8 cellular contexts compared by ENCODE assay signal in the genomic region with DNA sequence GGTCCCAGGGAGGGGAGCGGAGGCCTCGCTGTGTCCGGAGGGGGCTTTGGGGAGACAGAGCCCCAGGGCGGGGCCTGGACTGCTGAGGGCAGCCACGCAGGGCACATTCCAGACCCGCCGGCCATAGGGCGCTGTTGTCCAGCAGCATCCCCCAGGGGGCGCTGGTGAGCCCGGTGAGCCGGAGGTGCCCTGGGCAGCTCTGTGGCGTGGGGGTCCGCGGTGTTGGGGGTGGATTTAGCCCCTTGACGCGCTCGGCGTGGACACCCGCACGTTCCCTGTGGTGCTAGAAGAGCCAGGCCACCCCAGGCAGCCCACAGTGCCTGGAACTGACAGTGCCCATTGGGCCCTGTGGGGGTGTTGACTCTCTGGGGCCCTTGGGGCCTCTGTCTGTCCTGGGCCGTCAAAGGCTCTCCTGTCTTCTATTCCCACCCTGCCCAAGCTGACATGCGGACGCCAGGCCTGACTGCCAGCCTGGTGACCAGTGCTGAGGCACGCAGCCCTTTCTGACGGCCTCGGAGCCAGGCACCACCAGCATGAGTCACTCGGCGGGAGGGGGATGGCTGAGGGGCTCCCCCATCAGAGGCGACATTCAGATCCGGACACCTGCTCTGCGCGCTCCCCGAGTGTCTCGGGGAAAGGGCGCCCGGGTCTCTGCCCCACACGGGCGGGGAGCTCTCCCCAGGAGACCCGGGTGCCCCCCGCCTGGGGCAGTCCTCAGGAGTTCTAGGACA. TPM values are rescaled to one million over a fixed set of nuclear protein-coding genes. Genes with fewer than 3 reads are reported as not detected.
DNase-seq lines count a peak whose midpoint lies in the region; ATAC-seq, FAIRE-seq and TF ChIP-seq lines count a peak whose summit lies in the region.

No MANE protein-coding gene starts in this region.

- H3K79me1 ChIP-seq in H1 (ENCODE audit: low read depth, low read length) = peaks cover 4% of the 10 kb centered on the region; the same call in 1 of the 2 replicates

- H2BK120ac ChIP-seq in H1 (replicated peaks; ENCODE audit: low read depth, low read length) = no peak overlapping the region

- WGBS in H1 (ENCODE audit: extremely low coverage in 1 of 2, insufficient coverage in 1 of 2, insufficient read length in 1 of 2, insufficient replicate concordance in 2 of 2, low coverage in 1 of 2, low lambda C conversion rate in 2 of 2, missing lambda C conversion rate in 1 of 2), 2 experiments = 68% methylated on average over 26 of the region's 40 CpGs; no CpG with 5 or more reads in 1 of the 2 experiments

- no peak overlapping the region; the same call in 1 of the 2 replicates for H3K18ac ChIP-seq in H1 (ENCODE audit: extremely low read depth, low read length)

- H2AFZ ChIP-seq in H1 (ENCODE audit: low read length) = no peak overlapping the region

- H2BK12ac ChIP-seq in H1 (ENCODE audit: low read depth, low read length) = no peak overlapping the region

- no peak overlapping the region for H3K27ac ChIP-seq in H1 (ENCODE audit: low read depth, low read length)

- H3K36me3 ChIP-seq in H1 (ENCODE audit: control insufficient read depth in 2 of 4, insufficient read depth in 4 of 4, low read length in 3 of 4) = peaks cover 3 to 11% (median 6%) of the 10 kb centered on the region in 4 experiments; a peak in 6 of 8 replicates

- no peak overlapping the region for H3K23ac ChIP-seq in H1 (ENCODE audit: insufficient read length)

- H3K4me3 Mint-ChIP-seq in activated B cell treated with CpG ODN at 0.5 μM for 24 hours = no peak overlapping the region
- H3K4me3 Mint-ChIP-seq in nephron progenitor cell = no peak overlapping the region

- H3K36me3 Mint-ChIP-seq in activated B cell treated with CpG ODN at 0.5 μM for 24 hours (ENCODE audit: low read depth) = peaks cover 12% of the 10 kb centered on the region
- peaks cover 13% of the 10 kb centered on the region for H3K36me3 Mint-ChIP-seq in nephron progenitor cell (ENCODE audit: low read depth)

- no peak overlapping the region for H4K8ac ChIP-seq in H1 (ENCODE audit: extremely low read depth, insufficient read depth, low read length)

- POLR2A ChIA-PET in activated B cell treated with CpG ODN at 0.5 μM for 24 hours (lab: Charles Lee) = no interaction called here
- POLR2A ChIA-PET in H1 (lab: Charles Lee; ENCODE audit: partially characterized antibody) = interaction anchor here (0.7 to 1.0 kb wide), 4 partner anchors 14 to 173 kb away, joined by 3 read pairs; no protein-coding TSS in a partner anchor

- no peaks in the 10 kb centered on the region for H3K9me3 ChIP-seq in H1 (ENCODE audit: insufficient read depth in 2 of 2, low read depth in 1 of 2, low read length in 1 of 2)

- no peak overlapping the region for H3K27ac Mint-ChIP-seq in activated B cell treated with CpG ODN at 0.5 μM for 24 hours
- H3K27ac Mint-ChIP-seq in nephron progenitor cell = no peak overlapping the region

- H3K27me3 Mint-ChIP-seq in activated B cell treated with CpG ODN at 0.5 μM for 24 hours (peaks cover 8% of the 10 kb centered on the region), nephron progenitor cell (ENCODE audit: low read depth, poor library complexity) (peaks cover 6% of the 10 kb centered on the region)

- H3K23me2 ChIP-seq in H1 (ENCODE audit: low read depth, low read length) = no peaks in the 10 kb centered on the region

- intact Hi-C loops in activated B cell treated with CpG ODN at 0.5 μM for 24 hours (cut with micrococcal nuclease) = loop anchor here (10.0 kb wide), 1 partner anchor 54 kb away; the partner anchor contains the start of gene CEP72

- no peak overlapping the region for H3K4ac ChIP-seq in H1 (replicated peaks; ENCODE audit: insufficient read length, low read depth, low read length)

- no peak for TF ChIP-seq CTCF in activated B cell treated with CpG ODN at 0.5 μM for 24 hours (IDR thresholded peaks at IDR 0.05)
- TF ChIP-seq CTCF in H1 (IDR thresholded peaks at IDR 0.05; ENCODE audit: control extremely low read depth in 1 of 3, insufficient read depth in 1 of 3, low read depth in 1 of 3, low read length in 3 of 3) = peak in 2 of 3 experiments; percentile 80 to 89; a peak in 3 of 4 replicates
- peak; percentile 65 for TF ChIP-seq CTCF in nephron progenitor cell (IDR thresholded peaks at IDR 0.05)

- H2BK5ac ChIP-seq in H1 (ENCODE audit: low read depth, low read length) = no peak overlapping the region

- no peak overlapping the region for H2BK20ac ChIP-seq in H1 (ENCODE audit: low read length)

- peaks cover 14 to 18% of the 10 kb centered on the region in 2 experiments for H4K20me1 ChIP-seq in H1 (replicated peaks in 1 of 2; ENCODE audit: control insufficient read depth in 1 of 2, insufficient read depth in 2 of 2, low read length in 2 of 2)

- H3K9ac ChIP-seq in H1 (replicated peaks in 1 of 4; ENCODE audit: extremely low read depth in 1 of 4, low read depth in 3 of 4, low read length in 3 of 4) = no peak overlapping the region; a peak in 1 of 7 replicates

- peak; percentile 38 to 63; a peak in 3 of 4 replicates for TF ChIP-seq RAD21 in H1 (IDR thresholded peaks at IDR 0.05 in 1 of 2, conservative IDR thresholded peaks at IDR 0.05 in 1 of 2; ENCODE audit: low read depth in 2 of 2, low read length in 2 of 2)

- ATAC-seq in activated B cell treated with CpG ODN at 0.5 μM for 24 hours (ENCODE audit: low read depth) (peak; percentile 32), GM18517 (IDR thresholded peaks at IDR 0.05; ENCODE audit: unreplicated experiment) (no peak)

- H3K27me3 ChIP-seq in H1 (replicated peaks in 1 of 4; ENCODE audit: control insufficient read depth in 3 of 4, extremely low read depth in 1 of 4, insufficient read depth in 3 of 4, low read length in 3 of 4) = peaks cover 0 to 8% (median 2%) of the 10 kb centered on the region in 4 experiments; a peak in 3 of 7 replicates

- FAIRE-seq in H1 (lab: Jason Lieb, UNC) = no peak
- no peak for FAIRE-seq in HTR-8/SVneo (lab: Jason Lieb, UNC)

- CTCF ChIA-PET in activated B cell treated with CpG ODN at 0.5 μM for 24 hours (lab: Charles Lee) (interaction anchor here (1.1 to 3.3 kb wide), 3 partner anchors 223 to 236 kb away, joined by 3 to 20 read pairs (median 3); no protein-coding TSS in a partner anchor), H1 (lab: Charles Lee; ENCODE audit: partially characterized antibody) (interaction anchor here (0.5 to 5.4 kb wide), 27 partner anchors 9 to 483 kb away, joined by 3 to 29 read pairs (median 3); partner anchors contain the start of genes BRD9 and TRIP13)

- DNase-seq in NCI-H82 (lab: John Stamatoyannopoulos, UW) = peak; percentile 27
- DNase-seq in NCI-H82 treated with DMSO at 0.1 percent for 48 hours (lab: John Stamatoyannopoulos, UW; ENCODE audit: unreplicated experiment) = no peak
- DNase-seq in activated B cell treated with CpG ODN at 0.5 μM for 24 hours = peak; percentile 40
- peak in 1 of 2 experiments; percentile 97 for DNase-seq in H1 (ENCODE audit: low read depth in 1 of 2, low spot score in 2 of 2)
- DNase-seq in nephron progenitor cell = no peak
- no peak for DNase-seq in NCI-H2029 treated with DMSO at 0.1 percent for 48 hours (lab: John Stamatoyannopoulos, UW)
- no peak for DNase-seq in HTR-8/SVneo (ENCODE audit: insufficient read length, low spot score)

- no peak overlapping the region for H2BK15ac ChIP-seq in H1 (ENCODE audit: low read length)

- H3K9me3 Mint-ChIP-seq in activated B cell treated with CpG ODN at 0.5 μM for 24 hours (no peaks in the 10 kb centered on the region), nephron progenitor cell (no peaks in the 10 kb centered on the region)

- TF ChIP-seq POLR2A in H1 (IDR thresholded peaks at IDR 0.05; ENCODE audit: control extremely low read depth in 1 of 2, low read depth in 2 of 2, low read length in 2 of 2) = no peak

- no peak overlapping the region for H3K56ac ChIP-seq in H1 (replicated peaks; ENCODE audit: insufficient read length, low read depth, low read length)

- H4K5ac ChIP-seq in H1 (ENCODE audit: insufficient read length, low read depth, low read length) = no peak overlapping the region

- no peak overlapping the region for H4K91ac ChIP-seq in H1 (replicated peaks; ENCODE audit: insufficient read length, low read length)

- TF ChIP-seq EP300 in H1 (IDR thresholded peaks at IDR 0.05; ENCODE audit: borderline replicate concordance in 1 of 2, low read depth in 2 of 2, low read length in 2 of 2) = peak in 1 of 2 experiments; percentile 31; a peak in 1 of 3 replicates

- H3K4me1 Mint-ChIP-seq in activated B cell treated with CpG ODN at 0.5 μM for 24 hours (peaks cover 13% of the 10 kb centered on the region), nephron progenitor cell (peaks cover 22% of the 10 kb centered on the region)

- H3K14ac ChIP-seq in H1 (ENCODE audit: insufficient read length) = no peak overlapping the region

- no peaks in the 10 kb centered on the region for H3K79me2 ChIP-seq in H1 (ENCODE audit: control insufficient read depth in 1 of 2, insufficient read depth in 2 of 2, low read length in 2 of 2)

- 0 out of 2 replicates have a peak overlapping the region, but pooled peaks have one; percentile 42 for H2AK5ac ChIP-seq in H1 (ENCODE audit: low read depth, low read length)

- H3K4me3 ChIP-seq in H1 (ENCODE audit: extremely low read depth in 1 of 4, insufficient read depth in 2 of 4, low read depth in 3 of 4, low read length in 4 of 4) = no peak overlapping the region

- H3K4me1 ChIP-seq in H1 (replicated peaks in 1 of 4; ENCODE audit: control insufficient read depth in 3 of 4, insufficient read depth in 4 of 4, low read length in 3 of 4) = peaks cover 0 to 23% (median 10%) of the 10 kb centered on the region in 4 experiments; a peak in 6 of 7 replicates

- H3K4me2 ChIP-seq in H1 (ENCODE audit: insufficient read depth in 1 of 2, low read depth in 2 of 2, low read length in 2 of 2) = no peak overlapping the region

RNA-seq across cellular contexts. Expression of gene TPPP, which starts 23.9 kb away (rescaled TPM):
- 0.04 TPM in 1 of 2 replicates, not detected in the other for total RNA-seq in activated B cell treated with CpG ODN at 0.5 μM for 24 hours
- 0.65 and 0.93 TPM in 2 replicates for total RNA-seq in H1 (2021; fragmentation: NEBNext Ultra II Directional; extraction: Animal tissue kit (Norgen Biotek cat#: 25700))
- polyA plus RNA-seq in H1 (2011; rRNA removed) = 0.36 and 0.86 TPM in 2 replicates
- 0.66 TPM for polyA plus RNA-seq in H1 (2011; cell fraction: cytosol; rRNA removed)
- 1.1 TPM for polyA plus RNA-seq in H1 (2011; cell fraction: nucleus; rRNA removed)
- polyA plus RNA-seq in H1 (2012, experiment 1 of 2) = 0.44 to 1.0 TPM (median 0.79 TPM) in 4 replicates
- 0.29 TPM for polyA plus RNA-seq in H1 (2012, experiment 2 of 2)
- 0.51 TPM for polyA plus RNA-seq in H1 (2013, experiment 1 of 2)
- 0.42 TPM for polyA plus RNA-seq in H1 (2013, experiment 2 of 2)
- 0.41 and 1.1 TPM in 2 replicates for polyA minus RNA-seq in H1 (2011; rRNA and poly(A)+ RNA removed)
- 1.0 TPM for polyA minus RNA-seq in H1 (2011; cell fraction: cytosol; rRNA and poly(A)+ RNA removed)
- polyA minus RNA-seq in H1 (2011; cell fraction: nucleus; rRNA and poly(A)+ RNA removed) = 0.80 TPM

RNA-seq across cellular contexts. Expression of gene CEP72, which starts 57.1 kb away (rescaled TPM):
- 15.1 and 17.4 TPM in 2 replicates for total RNA-seq in activated B cell treated with CpG ODN at 0.5 μM for 24 hours
- total RNA-seq in H1 (2021; fragmentation: NEBNext Ultra II Directional; extraction: Animal tissue kit (Norgen Biotek cat#: 25700)) = 18.9 and 19.6 TPM in 2 replicates
- polyA plus RNA-seq in H1 (2011; rRNA removed) = 13.1 and 13.2 TPM in 2 replicates
- polyA plus RNA-seq in H1 (2011; cell fraction: cytosol; rRNA removed) = 14.2 TPM
- 25.1 TPM for polyA plus RNA-seq in H1 (2011; cell fraction: nucleus; rRNA removed)
- 10.9 to 14.7 TPM (median 13.0 TPM) in 4 replicates for polyA plus RNA-seq in H1 (2012, experiment 1 of 2)
- polyA plus RNA-seq in H1 (2012, experiment 2 of 2) = 6.4 TPM
- polyA plus RNA-seq in H1 (2013, experiment 1 of 2) = 5.8 TPM
- 5.2 TPM for polyA plus RNA-seq in H1 (2013, experiment 2 of 2)
- 26.8 and 27.2 TPM in 2 replicates for polyA minus RNA-seq in H1 (2011; rRNA and poly(A)+ RNA removed)
- 17.0 TPM for polyA minus RNA-seq in H1 (2011; cell fraction: cytosol; rRNA and poly(A)+ RNA removed)
- polyA minus RNA-seq in H1 (2011; cell fraction: nucleus; rRNA and poly(A)+ RNA removed) = 38.5 TPM

Comparison
In these comparisons a context has a peak if more than half of its experiments do, and no peak if none do; other contexts are left out.
1. DNase-seq: peak in NCI-H82 (single experiment) and activated B cell treated with CpG ODN at 0.5 μM for 24 hours (single experiment); none in NCI-H82 treated with DMSO at 0.1 percent for 48 hours (single experiment), nephron progenitor cell (single experiment), NCI-H2029 treated with DMSO at 0.1 percent for 48 hours (single experiment) and HTR-8/SVneo (single experiment).